ENCODE assay signal across 9 cellular contexts in genomic region chr7:44634839-44635591, GRCh38. TPM values are rescaled to one million over a fixed set of nuclear protein-coding genes. Genes with fewer than 3 reads are reported as not detected.
DNase-seq lines count a peak whose midpoint lies in the region; ATAC-seq, FAIRE-seq and TF ChIP-seq lines count a peak whose summit lies in the region.
"Had no signal": no experiment of that assay in that cellular context is flagged by ENCODE, and none has a peak within 500 bp of the region (broad histone marks: within the 10 kb centered on the region; RNA-seq: fewer than 3 reads in every experiment).

No MANE protein-coding gene starts in this region.

- peaks cover 64% of the 10 kb centered on the region for H3K4me1 ChIP-seq in colonic mucosa

- peak overlapping the region in 1 of 2 donors; percentile 54 for H3K9ac ChIP-seq in colonic mucosa (ENCODE audit: low read depth in 2 of 2, low read length in 2 of 2)

- H3K27me3 ChIP-seq in colonic mucosa: no peaks in the 10 kb centered on the region

- no peak for ATAC-seq in stimulated activated naive CD8-positive, alpha-beta T cell treated with anti-CD3 and anti-CD28 coated beads, Interleukin-15, amount 100 ng/mL, for 72 hours

- no peaks in the 10 kb centered on the region for H3K36me3 ChIP-seq in colonic mucosa

- no peak for TF ChIP-seq CTCF in colonic mucosa (IDR thresholded peaks at IDR 0.05)
- no peak for TF ChIP-seq CTCF in D721Med (IDR thresholded peaks at IDR 0.05; ENCODE audit: insufficient read depth, missing control alignments)

- peaks cover 29% of the 10 kb centered on the region for H3K36me3 Mint-ChIP-seq in stimulated activated naive CD8-positive, alpha-beta T cell treated with anti-CD3 and anti-CD28 coated beads, Interleukin-15, Interleukin-2, amounts not matched to agents 100 ng/mL and 50 ng/mL, for 24 hours (ENCODE audit: low read depth)

- no peaks in the 10 kb centered on the region for H3K9me3 ChIP-seq in colonic mucosa

- no peaks in the 10 kb centered on the region for H3K9me3 Mint-ChIP-seq in stimulated activated naive CD8-positive, alpha-beta T cell treated with anti-CD3 and anti-CD28 coated beads, Interleukin-15, Interleukin-2, amounts not matched to agents 100 ng/mL and 50 ng/mL, for 24 hours
- H3K9me3 Mint-ChIP-seq in stimulated activated naive CD8-positive, alpha-beta T cell treated with anti-CD3 and anti-CD28 coated beads, Interleukin-15, amount 100 ng/mL, for 72 hours: no peaks in the 10 kb centered on the region

- H3K27me3 Mint-ChIP-seq in stimulated activated naive CD8-positive, alpha-beta T cell treated with anti-CD3 and anti-CD28 coated beads, Interleukin-15, Interleukin-2, amounts not matched to agents 100 ng/mL and 50 ng/mL, for 24 hours: no peaks in the 10 kb centered on the region
- no peaks in the 10 kb centered on the region for H3K27me3 Mint-ChIP-seq in stimulated activated naive CD8-positive, alpha-beta T cell treated with anti-CD3 and anti-CD28 coated beads, Interleukin-15, amount 100 ng/mL, for 72 hours

- FAIRE-seq in D721Med (lab: Jason Lieb, UNC): no peak

- H3K27ac ChIP-seq in colonic mucosa: peak overlapping the region; percentile 91

- no peak overlapping the region for H3K4me3 Mint-ChIP-seq in stimulated activated naive CD8-positive, alpha-beta T cell treated with anti-CD3 and anti-CD28 coated beads, Interleukin-15, Interleukin-2, amounts not matched to agents 100 ng/mL and 50 ng/mL, for 24 hours
- H3K4me3 Mint-ChIP-seq in stimulated activated naive CD8-positive, alpha-beta T cell treated with anti-CD3 and anti-CD28 coated beads, Interleukin-15, amount 100 ng/mL, for 72 hours: peak overlapping the region in 1 of 2 donors; percentile 19

- no peak overlapping the region for H3K4me3 ChIP-seq in colonic mucosa

- DNase-seq in stimulated activated naive CD8-positive, alpha-beta T cell treated with anti-CD3 and anti-CD28 coated beads, Interleukin-15, amount 100 ng/mL, for 72 hours: no peak
- peak; percentile 91 for DNase-seq in colonic mucosa
- peak; percentile 42 for DNase-seq in mucosa of gallbladder (ENCODE audit: low spot score)
- no peak for DNase-seq in activated CD4-positive, CD25-positive, alpha-beta regulatory T cell (lab: John Stamatoyannopoulos, UW)
- DNase-seq in HuH-7.5 (ENCODE audit: low spot score): no peak
- no peak for DNase-seq in D721Med (ENCODE audit: insufficient read length, low spot score)
- DNase-seq in kidney tubule cell (ENCODE audit: low spot score): no peak
- DNase-seq: NCI-H510A had no signal

- H3K4me1 Mint-ChIP-seq in stimulated activated naive CD8-positive, alpha-beta T cell treated with anti-CD3 and anti-CD28 coated beads, Interleukin-15, Interleukin-2, amounts not matched to agents 100 ng/mL and 50 ng/mL, for 24 hours (ENCODE audit: low read depth): peaks cover 95% of the 10 kb centered on the region
- peaks cover 100% of the 10 kb centered on the region for H3K4me1 Mint-ChIP-seq in stimulated activated naive CD8-positive, alpha-beta T cell treated with anti-CD3 and anti-CD28 coated beads, Interleukin-15, amount 100 ng/mL, for 72 hours

- intact Hi-C loops in colonic mucosa (cut with DNase I): no loop called here

- peak overlapping the region; percentile 95 for H3K27ac Mint-ChIP-seq in stimulated activated naive CD8-positive, alpha-beta T cell treated with anti-CD3 and anti-CD28 coated beads, Interleukin-15, Interleukin-2, amounts not matched to agents 100 ng/mL and 50 ng/mL, for 24 hours
- H3K27ac Mint-ChIP-seq in stimulated activated naive CD8-positive, alpha-beta T cell treated with anti-CD3 and anti-CD28 coated beads, Interleukin-15, amount 100 ng/mL, for 72 hours: peak overlapping the region in 1 of 2 donors; percentile 81

RNA-seq across cellular contexts. Expression of gene OGDH, which starts 28.6 kb away (rescaled TPM):
- total RNA-seq in colonic mucosa: 100 to 1,000 TPM; 142 to 164 TPM
- total RNA-seq in mucosa of gallbladder: 114 TPM

RNA-seq across cellular contexts. Expression of gene TMED4, which starts 53.0 kb away (rescaled TPM):
- total RNA-seq in colonic mucosa: 10 to 100 TPM; 81.7 to 96.9 TPM
- 136 TPM for total RNA-seq in mucosa of gallbladder

Comparison
In these comparisons a context has a peak if more than half of its experiments do, and no peak if none do; other contexts are left out.
1. DNase-seq: peak in colonic mucosa (single experiment) and mucosa of gallbladder (single experiment); none in stimulated activated naive CD8-positive, alpha-beta T cell treated with anti-CD3 and anti-CD28 coated beads, Interleukin-15, amount 100 ng/mL, for 72 hours (0 of 2), activated CD4-positive, CD25-positive, alpha-beta regulatory T cell (0 of 4), HuH-7.5 (single experiment), D721Med (single experiment) and kidney tubule cell (single experiment).